In genomic region chr20:59033093-59033492, GRCh38 we compare ENCODE assay signal across 8 cellular contexts. TPM values are rescaled to one million over a fixed set of nuclear protein-coding genes. Genes with fewer than 3 reads are reported as not detected.
DNase-seq lines count a peak whose midpoint lies in the region; ATAC-seq and TF ChIP-seq lines count a peak whose summit lies in the region.

No MANE protein-coding gene starts in this region.

- H3K4me1 Mint-ChIP-seq in activated naive CD4-positive, alpha-beta T cell treated with anti-CD3 and anti-CD28 coated beads for 36 hours (ENCODE audit: low read depth) = peaks cover 73% of the 10 kb centered on the region
- peaks cover 55% of the 10 kb centered on the region for H3K4me1 Mint-ChIP-seq in activated naive CD8-positive, alpha-beta T cell treated with anti-CD3 and anti-CD28 coated beads for 36 hours

- H3K27ac Mint-ChIP-seq in activated naive CD4-positive, alpha-beta T cell treated with anti-CD3 and anti-CD28 coated beads for 36 hours = peak overlapping the region; percentile 91
- peak overlapping the region; percentile 97 for H3K27ac Mint-ChIP-seq in activated naive CD8-positive, alpha-beta T cell treated with anti-CD3 and anti-CD28 coated beads for 36 hours

- H3K27me3 ChIP-seq in liver (ENCODE audit: control insufficient read depth in 4 of 4, insufficient read depth in 4 of 4, low read length in 3 of 4) = no peaks in the 10 kb centered on the region
- no peaks in the 10 kb centered on the region for H3K27me3 ChIP-seq in thyroid gland

- peaks cover 12 to 45% (median 43%) of the 10 kb centered on the region in 4 donors for H3K36me3 ChIP-seq in liver (ENCODE audit: control insufficient read depth in 4 of 4, insufficient read depth in 3 of 4, low read depth in 1 of 4, low read length in 3 of 4)
- H3K36me3 ChIP-seq in thyroid gland = peaks cover 33 to 43% of the 10 kb centered on the region in 2 donors

- H3K4me3 Mint-ChIP-seq in activated naive CD4-positive, alpha-beta T cell treated with anti-CD3 and anti-CD28 coated beads for 36 hours = peak overlapping the region; percentile 94
- peak overlapping the region; percentile 95 for H3K4me3 Mint-ChIP-seq in activated naive CD8-positive, alpha-beta T cell treated with anti-CD3 and anti-CD28 coated beads for 36 hours

- H3K27ac ChIP-seq in liver (ENCODE audit: low read depth in 1 of 2, low read length in 2 of 2) (peak overlapping the region in 1 of 2 donors; percentile 77), thyroid gland (peak overlapping the region in 2 of 3 donors; percentile 74 to 86)

- 97% methylated on average over 1 of the region's 1 CpG for WGBS in liver
- WGBS in thyroid gland, 2 donors = 99% methylated on average over 1 of the region's 1 CpG

- H3K27me3 Mint-ChIP-seq in activated naive CD4-positive, alpha-beta T cell treated with anti-CD3 and anti-CD28 coated beads for 36 hours (ENCODE audit: low read depth) = no peaks in the 10 kb centered on the region
- H3K27me3 Mint-ChIP-seq in activated naive CD8-positive, alpha-beta T cell treated with anti-CD3 and anti-CD28 coated beads for 36 hours = no peaks in the 10 kb centered on the region

- TF ChIP-seq POLR2A in thyroid gland (IDR thresholded peaks at IDR 0.05) = no peak

- CTCF ChIA-PET in activated naive CD4-positive, alpha-beta T cell treated with anti-CD3 and anti-CD28 coated beads for 36 hours (lab: Charles Lee) = interaction anchor here (0.6 kb wide), 1 partner anchor 134 kb away, joined by 4 read pairs; no protein-coding TSS in a partner anchor

- no peak for ATAC-seq in HG03460 (IDR thresholded peaks at IDR 0.05; ENCODE audit: unreplicated experiment)

- no peaks in the 10 kb centered on the region for H3K9me3 Mint-ChIP-seq in activated naive CD4-positive, alpha-beta T cell treated with anti-CD3 and anti-CD28 coated beads for 36 hours
- no peaks in the 10 kb centered on the region for H3K9me3 Mint-ChIP-seq in activated naive CD8-positive, alpha-beta T cell treated with anti-CD3 and anti-CD28 coated beads for 36 hours

- peak overlapping the region; percentile 54 to 62 for H3K9ac ChIP-seq in liver (ENCODE audit: low read depth in 1 of 2, low read length in 2 of 2)

- H3K4me1 ChIP-seq in liver (ENCODE audit: control insufficient read depth in 4 of 4, insufficient read depth in 4 of 4, low read length in 3 of 4) (peaks cover 3 to 18% (median 17%) of the 10 kb centered on the region in 4 donors), thyroid gland (peaks cover 29 to 32% of the 10 kb centered on the region in 2 donors)

- H3K9me3 ChIP-seq in liver (ENCODE audit: control insufficient read depth in 4 of 4, low read length in 3 of 4) (no peaks in the 10 kb centered on the region), thyroid gland (no peaks in the 10 kb centered on the region)

- no peak for TF ChIP-seq RAD21 in liver (IDR thresholded peaks at IDR 0.05)

- no peak for TF ChIP-seq CTCF in liver (IDR thresholded peaks at IDR 0.05; ENCODE audit: low read depth, low read length, missing input control)
- no peak for TF ChIP-seq CTCF in thyroid gland (IDR thresholded peaks at IDR 0.05)

- H3K36me3 Mint-ChIP-seq in activated naive CD4-positive, alpha-beta T cell treated with anti-CD3 and anti-CD28 coated beads for 36 hours (ENCODE audit: low read depth) = peaks cover 56% of the 10 kb centered on the region
- H3K36me3 Mint-ChIP-seq in activated naive CD8-positive, alpha-beta T cell treated with anti-CD3 and anti-CD28 coated beads for 36 hours = peaks cover 59% of the 10 kb centered on the region

- peak overlapping the region in 2 of 3 donors; percentile 67 for H3K4me3 ChIP-seq in liver (ENCODE audit: low read depth in 1 of 3, low read length in 3 of 3)
- no peak overlapping the region for H3K4me3 ChIP-seq in thyroid gland (replicated peaks in 1 of 3)

- DNase-seq in activated naive CD4-positive, alpha-beta T cell treated with anti-CD3 and anti-CD28 coated beads for 36 hours = no peak
- DNase-seq in activated naive CD4-positive, alpha-beta T cell (lab: John Stamatoyannopoulos, UW) = no peak
- no peak for DNase-seq in activated naive CD8-positive, alpha-beta T cell treated with anti-CD3 and anti-CD28 coated beads for 36 hours
- DNase-seq in thyroid gland = no peak
- no peak for DNase-seq in effector CD8-positive, alpha-beta T cell (lab: John Stamatoyannopoulos, UW)
- DNase-seq in activated CD4-positive, CD25-positive, alpha-beta regulatory T cell treated with anti-CD3 and anti-CD28 coated beads, Interleukin-2, amount 50 U/mL, for 72 hours = no peak

- intact Hi-C loops in activated naive CD4-positive, alpha-beta T cell treated with anti-CD3 and anti-CD28 coated beads for 36 hours (cut with micrococcal nuclease) = loop anchor here (2.0 to 10.0 kb wide), 4 partner anchors 126 to 728 kb away; partner anchors contain the start of gene RAB22A
- intact Hi-C loops in thyroid gland (cut with DNase I) = loop anchor here (10.0 kb wide), 1 partner anchor 48 kb away; the partner anchor contains the start of gene NELFCD

TF ChIP-seq in liver, 16 proteins besides CTCF, POLR2A, EP300 and RAD21 (continues in another document):
- TF ChIP-seq SP1 (IDR thresholded peaks at IDR 0.05) (no peak), NR2F2 (IDR thresholded peaks at IDR 0.05) (no peak), YY1 (IDR thresholded peaks at IDR 0.05) (no peak), FOXA2 (IDR thresholded peaks at IDR 0.05) (no peak), RXRA (IDR thresholded peaks at IDR 0.05) (no peak), FOXA1 (IDR thresholded peaks at IDR 0.05) (no peak), HNF4A (conservative IDR thresholded peaks at IDR 0.05) (no peak), MAX (IDR thresholded peaks at IDR 0.05) (no peak), EGR1 (IDR thresholded peaks at IDR 0.05; ENCODE audit: low read depth in 2 of 2) (no peak), HNF4G (IDR thresholded peaks at IDR 0.05) (no peak), GABPA (IDR thresholded peaks at IDR 0.05 in 1 of 2, conservative IDR thresholded peaks at IDR 0.05 in 1 of 2) (no peak), ZBTB33 (IDR thresholded peaks at IDR 0.05) (no peak), TAF1 (conservative IDR thresholded peaks at IDR 0.05) (no peak), JUND (IDR thresholded peaks at IDR 0.05) (no peak)
- TF ChIP-seq, protein P1, sequence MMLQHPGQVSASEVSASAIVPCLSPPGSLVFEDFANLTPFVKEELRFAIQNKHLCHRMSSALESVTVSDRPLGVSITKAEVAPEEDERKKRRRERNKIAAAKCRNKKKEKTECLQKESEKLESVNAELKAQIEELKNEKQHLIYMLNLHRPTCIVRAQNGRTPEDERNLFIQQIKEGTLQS (IDR thresholded peaks at IDR 0.05) = no peak

RNA-seq across cellular contexts. Expression of gene ATP5F1E, which starts 1.0 kb away (rescaled TPM):
- total RNA-seq in activated naive CD4-positive, alpha-beta T cell treated with anti-CD3 and anti-CD28 coated beads for 36 hours = 10 to 100 TPM; 74.5 to 86.3 TPM
- 10 to 100 TPM; 83.0 to 84.4 TPM for total RNA-seq in activated naive CD8-positive, alpha-beta T cell treated with anti-CD3 and anti-CD28 coated beads for 36 hours
- total RNA-seq in liver (10 to 100 TPM; 11.7 to 16.6 TPM), thyroid gland (10 to 100 TPM; 13.3 to 57.8 (median 32.4) TPM)
- 100 to 1,000 TPM in 1 of 2 donors, 10 to 100 TPM in 1; 38.8 to 148 TPM for polyA plus RNA-seq in liver

RNA-seq across cellular contexts. Expression of gene PRELID3B, which starts 9.5 kb away (rescaled TPM):
- total RNA-seq in activated naive CD4-positive, alpha-beta T cell treated with anti-CD3 and anti-CD28 coated beads for 36 hours = 100 to 1,000 TPM; 170 to 180 TPM
- total RNA-seq in activated naive CD8-positive, alpha-beta T cell treated with anti-CD3 and anti-CD28 coated beads for 36 hours = 100 to 1,000 TPM; 131 to 143 TPM
- total RNA-seq in liver (10 to 100 TPM; 32.0 to 38.1 TPM), thyroid gland (100 to 1,000 TPM in 1 of 4 donors, 10 to 100 TPM in 3; 74.4 to 112 (median 85.6) TPM)
- 10 to 100 TPM; 18.2 to 18.6 TPM for polyA plus RNA-seq in liver

RNA-seq across cellular contexts. Expression of gene TUBB1, which starts 13.9 kb away (rescaled TPM):
- total RNA-seq in activated naive CD4-positive, alpha-beta T cell treated with anti-CD3 and anti-CD28 coated beads for 36 hours = not detected
- total RNA-seq in activated naive CD8-positive, alpha-beta T cell treated with anti-CD3 and anti-CD28 coated beads for 36 hours = not detected
- total RNA-seq in liver (10 to 100 TPM in 1 of 2 donors, under 1 TPM in 1; 0.17 to 59.5 TPM), thyroid gland (under 1 TPM in 2 of 4 donors, not detected in 2; 0.11 to 0.46 TPM)
- under 1 TPM; 0.20 to 0.28 TPM for polyA plus RNA-seq in liver

RNA-seq across cellular contexts. Expression of gene CTSZ, which starts 26.0 kb away (rescaled TPM):
- 10 to 100 TPM; 17.3 to 17.9 TPM for total RNA-seq in activated naive CD4-positive, alpha-beta T cell treated with anti-CD3 and anti-CD28 coated beads for 36 hours
- total RNA-seq in activated naive CD8-positive, alpha-beta T cell treated with anti-CD3 and anti-CD28 coated beads for 36 hours = 10 to 100 TPM; 24.6 to 25.4 TPM
- 100 to 1,000 TPM; 146 to 233 TPM for total RNA-seq in liver
- polyA plus RNA-seq in liver = 100 to 1,000 TPM in 1 of 2 donors, 10 to 100 TPM in 1; 11.8 to 229 TPM
- total RNA-seq in thyroid gland = 100 to 1,000 TPM; 152 to 256 (median 212) TPM

RNA-seq across cellular contexts. Expression of gene NELFCD, which starts 52.0 kb away (rescaled TPM):
- total RNA-seq in activated naive CD4-positive, alpha-beta T cell treated with anti-CD3 and anti-CD28 coated beads for 36 hours = 100 to 1,000 TPM; 102 to 103 TPM
- total RNA-seq in activated naive CD8-positive, alpha-beta T cell treated with anti-CD3 and anti-CD28 coated beads for 36 hours = 10 to 100 TPM; 84.1 to 91.2 TPM
- total RNA-seq in liver (10 to 100 TPM; 39.1 to 39.8 TPM), thyroid gland (100 to 1,000 TPM in 3 of 4 donors, 10 to 100 TPM in 1; 96.6 to 129 (median 113) TPM)
- polyA plus RNA-seq in liver = 10 to 100 TPM; 28.1 to 35.0 TPM

Comparison
In these comparisons a context has a peak if more than half of its experiments do, and no peak if none do; other contexts are left out.
1. H3K4me3 ChIP-seq: peak in liver (2 of 3); none in thyroid gland (0 of 3).